Comparison of ENCODE assay signal across 17 cellular contexts in genomic region chr1:68904472-68904871, GRCh38.
DNase-seq lines count a peak whose midpoint lies in the region; TF ChIP-seq lines count a peak whose summit lies in the region.
"Had no signal": no experiment of that assay in that cellular context is flagged by ENCODE, and none has a peak within 500 bp of the region (broad histone marks: within the 10 kb centered on the region; RNA-seq: fewer than 3 reads in every experiment).

No MANE protein-coding gene starts in this region.

- no peaks in the 10 kb centered on the region for H3K9me3 ChIP-seq in smooth muscle cell (replicated peaks; ENCODE audit: low read depth)
- H3K9me3 ChIP-seq: pancreas, SJSA1 had no signal

- H3K9ac ChIP-seq in smooth muscle cell (ENCODE audit: low read depth) = peak overlapping the region; percentile 50

- H3K27ac ChIP-seq in smooth muscle cell (ENCODE audit: low read depth) = peak overlapping the region; percentile 87
- H3K27ac ChIP-seq: C4-2B, pancreas, SJSA1, spleen had no signal

- no peaks in the 10 kb centered on the region for H3K27me3 ChIP-seq in smooth muscle cell (ENCODE audit: low read depth)
- H3K27me3 ChIP-seq: pancreas, SJSA1, spleen had no signal

- H3K4me1 ChIP-seq in smooth muscle cell (ENCODE audit: low read depth) = no peaks in the 10 kb centered on the region
- H3K4me1 ChIP-seq: pancreas, SJSA1, spleen had no signal

- TF ChIP-seq CTCF in smooth muscle cell (IDR thresholded peaks at IDR 0.05; ENCODE audit: borderline replicate concordance, insufficient read depth, poor library complexity, severe bottlenecking) = no peak

- no peaks in the 10 kb centered on the region for H3F3A ChIP-seq in smooth muscle cell (ENCODE audit: low read depth)

- DNase-seq in HT1080 (ENCODE audit: low read depth) = peak; percentile 64
- DNase-seq in astrocyte of the hippocampus (ENCODE audit: low read depth, low spot score) = peak; percentile 84
- DNase-seq in iPS DF 19.7 (ENCODE audit: low read depth, low spot score) = peak; percentile 50
- no peak for DNase-seq in smooth muscle cell (lab: John Stamatoyannopoulos, UW; ENCODE audit: unreplicated experiment)
- no peak for DNase-seq in erythroblast (lab: John Stamatoyannopoulos, UW)
- no peak for DNase-seq in HT-29 (ENCODE audit: low spot score)
- no peak for DNase-seq in T1000 (lab: John Stamatoyannopoulos, UW)
- DNase-seq: activated CD4-positive, alpha-beta memory T cell treated with anti-CD3 and anti-CD28 coated beads, Interleukin-2, amount 10 ng/mL, durations not matched to agents 7 days and 5 days; cortex of kidney; EL; immature natural killer cell; mucosa of descending colon; pancreas; spleen; stimulated activated naive CD8-positive, alpha-beta T cell treated with anti-CD3 and anti-CD28 coated beads, Interleukin-15, Interleukin-2, amounts not matched to agents 100 U/mL and 50 U/mL, for 24 hours had no signal

- no peak for TF ChIP-seq POLR2A in erythroblast (IDR thresholded peaks at IDR 0.05; ENCODE audit: low read length)

- no peaks in the 10 kb centered on the region for H4K20me1 ChIP-seq in smooth muscle cell (ENCODE audit: low read depth)

- H3K36me3 ChIP-seq in smooth muscle cell (ENCODE audit: low read depth) = no peaks in the 10 kb centered on the region
- H3K36me3 ChIP-seq: pancreas, SJSA1, spleen had no signal

- WGBS in smooth muscle cell (ENCODE audit: low lambda C conversion rate) = 5% methylated on average over 3 of the region's 3 CpGs

- H3K4me3 ChIP-seq in smooth muscle cell = no peak overlapping the region
- H3K4me3 ChIP-seq: mucosa of descending colon, pancreas, SJSA1, spleen had no signal

- H3K79me2 ChIP-seq in smooth muscle cell (ENCODE audit: low read depth) = no peaks in the 10 kb centered on the region

- H2AFZ ChIP-seq in smooth muscle cell (ENCODE audit: low read depth) = no peak overlapping the region

- peak overlapping the region; percentile 44 for H3K4me2 ChIP-seq in smooth muscle cell

Comparison
In these comparisons a context has a peak if more than half of its experiments do, and no peak if none do; other contexts are left out.
1. DNase-seq: peak in HT1080 (single experiment), astrocyte of the hippocampus (single experiment) and iPS DF 19.7 (single experiment); none in smooth muscle cell (single experiment), erythroblast (0 of 2), HT-29 (single experiment) and T1000 (single experiment).